18 cellular contexts compared by ENCODE assay signal in genomic region chr12:118680361-118680963, GRCh38.
DNase-seq lines count a peak whose midpoint lies in the region; ATAC-seq, FAIRE-seq and TF ChIP-seq lines count a peak whose summit lies in the region.
"Had no signal": no experiment of that assay in that cellular context is flagged by ENCODE, and none has a peak within 500 bp of the region (broad histone marks: within the 10 kb centered on the region; RNA-seq: fewer than 3 reads in every experiment).

No MANE protein-coding gene starts in this region.

- H4K5ac ChIP-seq in H1 (ENCODE audit: insufficient read length, low read depth, low read length), result no peak overlapping the region

- H3K27me3 ChIP-seq in H1 (replicated peaks in 1 of 4; ENCODE audit: control insufficient read depth in 3 of 4, extremely low read depth in 1 of 4, insufficient read depth in 3 of 4, low read length in 3 of 4), result no peaks in the 10 kb centered on the region
- no peaks in the 10 kb centered on the region for H3K27me3 ChIP-seq in small intestine (ENCODE audit: control insufficient read depth in 2 of 2, insufficient read depth in 2 of 2, low read length in 2 of 2)

- TF ChIP-seq EP300 in H1 (IDR thresholded peaks at IDR 0.05; ENCODE audit: borderline replicate concordance in 1 of 2, low read depth in 2 of 2, low read length in 2 of 2), result no peak

- TF ChIP-seq POLR2A in H1 (IDR thresholded peaks at IDR 0.05; ENCODE audit: control extremely low read depth in 1 of 2, low read depth in 2 of 2, low read length in 2 of 2), result no peak

- H3K4me3 ChIP-seq in H1 (ENCODE audit: extremely low read depth in 1 of 4, insufficient read depth in 2 of 4, low read depth in 3 of 4, low read length in 4 of 4), result no peak overlapping the region
- H3K4me3 ChIP-seq in small intestine (ENCODE audit: low read depth in 1 of 2, low read length in 2 of 2), result no peak overlapping the region
- H3K4me3 ChIP-seq: A549, lung, smooth muscle cell had no signal

- ATAC-seq in HG02798 (IDR thresholded peaks at IDR 0.05; ENCODE audit: poor library complexity, unreplicated experiment), result no peak
- ATAC-seq in SK-N-SH treated with all-trans-retinoic acid at 6 μM for 48 hours, result no peak
- ATAC-seq in HG03354 (IDR thresholded peaks at IDR 0.05; ENCODE audit: poor library complexity, severe bottlenecking, unreplicated experiment), result no peak
- ATAC-seq: HepG2 had no signal

- DNase-seq in NCI-H2171 treated with DMSO at 0.1 percent for 48 hours (lab: John Stamatoyannopoulos, UW), result peak; percentile 22
- DNase-seq in NCI-H2171 (lab: John Stamatoyannopoulos, UW), result no peak
- DNase-seq in NCI-H82 (lab: John Stamatoyannopoulos, UW), result peak; percentile 68
- peak in 1 of 2 experiments; percentile 44 for DNase-seq in H1 (ENCODE audit: low read depth in 1 of 2, low spot score in 2 of 2)
- DNase-seq in small intestine, result peak; percentile 48
- DNase-seq: activated CD8-positive, alpha-beta memory T cell treated with anti-CD3 and anti-CD28 coated beads for 24 hours; activated effector memory CD4-positive, alpha-beta T cell treated with Interleukin-2 at 50 U/mL for 16 hours; aorta; NCI-H1436 treated with DMSO at 0.1 percent for 48 hours; NCI-H774 had no signal

- POLR2A ChIA-PET in H1 (lab: Charles Lee; ENCODE audit: partially characterized antibody), result no interaction called here

- H2BK5ac ChIP-seq in H1 (ENCODE audit: low read depth, low read length), result no peak overlapping the region

- WGBS in H1 (ENCODE audit: extremely low coverage in 1 of 2, insufficient coverage in 1 of 2, insufficient read length in 1 of 2, insufficient replicate concordance in 2 of 2, low coverage in 1 of 2, low lambda C conversion rate in 2 of 2, missing lambda C conversion rate in 1 of 2), 2 experiments, result 70% methylated on average over 7 of the region's 7 CpGs; no CpG with 5 or more reads in 1 of the 2 experiments
- 19 to 26% (median 22%) methylated on average over 7 of the region's 7 CpGs for WGBS in small intestine, 3 donors

- TF ChIP-seq RAD21 in H1 (IDR thresholded peaks at IDR 0.05 in 1 of 2, conservative IDR thresholded peaks at IDR 0.05 in 1 of 2; ENCODE audit: low read depth in 2 of 2, low read length in 2 of 2), result no peak

- no peak overlapping the region for H3K9ac ChIP-seq in H1 (replicated peaks in 1 of 4; ENCODE audit: extremely low read depth in 1 of 4, low read depth in 3 of 4, low read length in 3 of 4)

- H3K14ac ChIP-seq in H1 (ENCODE audit: insufficient read length), result no peak overlapping the region

- peak overlapping the region; percentile 84; the same call in 1 of the 2 replicates for H2AFZ ChIP-seq in H1 (ENCODE audit: low read length)

- H3K9me3 ChIP-seq in H1 (ENCODE audit: insufficient read depth in 2 of 2, low read depth in 1 of 2, low read length in 1 of 2) (no peaks in the 10 kb centered on the region), small intestine (ENCODE audit: control insufficient read depth, low read depth) (no peaks in the 10 kb centered on the region)
- H3K9me3 ChIP-seq: A549 had no signal

- H2BK15ac ChIP-seq in H1 (ENCODE audit: low read length), result no peak overlapping the region

- no peaks in the 10 kb centered on the region for H4K20me1 ChIP-seq in H1 (replicated peaks in 1 of 2; ENCODE audit: control insufficient read depth in 1 of 2, insufficient read depth in 2 of 2, low read length in 2 of 2)

- H2BK120ac ChIP-seq in H1 (replicated peaks; ENCODE audit: low read depth, low read length), result no peak overlapping the region

- CTCF ChIA-PET in H1 (lab: Charles Lee; ENCODE audit: partially characterized antibody), result interaction anchor here (0.7 to 1.8 kb wide), 5 partner anchors 11 to 245 kb away, joined by 3 to 5 read pairs (median 4); no protein-coding TSS in a partner anchor

- H3K4ac ChIP-seq in H1 (replicated peaks; ENCODE audit: insufficient read length, low read depth, low read length), result no peak overlapping the region

- no peak overlapping the region for H3K4me2 ChIP-seq in H1 (ENCODE audit: insufficient read depth in 1 of 2, low read depth in 2 of 2, low read length in 2 of 2)
- H3K4me2 ChIP-seq: A549, smooth muscle cell had no signal

- no peak overlapping the region for H4K8ac ChIP-seq in H1 (ENCODE audit: extremely low read depth, insufficient read depth, low read length)

- no peak overlapping the region for H2AK5ac ChIP-seq in H1 (ENCODE audit: low read depth, low read length)

- 0 out of 2 replicates have a peak, but pooled peaks cover 2% of the 10 kb centered on the region for H3K23me2 ChIP-seq in H1 (ENCODE audit: low read depth, low read length)

- no peak overlapping the region for H3K23ac ChIP-seq in H1 (ENCODE audit: insufficient read length)

- H3K79me2 ChIP-seq in H1 (ENCODE audit: control insufficient read depth in 1 of 2, insufficient read depth in 2 of 2, low read length in 2 of 2), result no peaks in the 10 kb centered on the region

- H3K56ac ChIP-seq in H1 (replicated peaks; ENCODE audit: insufficient read length, low read depth, low read length), result no peak overlapping the region

- H3K18ac ChIP-seq in H1 (ENCODE audit: extremely low read depth, low read length), result no peak overlapping the region

- peak overlapping the region; percentile 55; the same call in 1 of the 2 replicates for H2BK12ac ChIP-seq in H1 (ENCODE audit: low read depth, low read length)

- FAIRE-seq in H1 (lab: Jason Lieb, UNC), result no peak
- no peak for FAIRE-seq in small intestine (lab: Jason Lieb, UNC)
- FAIRE-seq: A549, HepG2, TTC549 had no signal

- no peak overlapping the region for H2BK20ac ChIP-seq in H1 (ENCODE audit: low read length)

- no peaks in the 10 kb centered on the region for H3K36me3 ChIP-seq in H1 (ENCODE audit: control insufficient read depth in 2 of 4, insufficient read depth in 4 of 4, low read length in 3 of 4)
- no peaks in the 10 kb centered on the region for H3K36me3 ChIP-seq in small intestine (ENCODE audit: control insufficient read depth in 2 of 2, insufficient read depth in 2 of 2, low read length in 2 of 2)

- TF ChIP-seq CTCF in H1 (IDR thresholded peaks at IDR 0.05; ENCODE audit: control extremely low read depth in 1 of 3, insufficient read depth in 1 of 3, low read depth in 1 of 3, low read length in 3 of 3), result no peak

- no peaks in the 10 kb centered on the region for H3K79me1 ChIP-seq in H1 (ENCODE audit: low read depth, low read length)

- peak overlapping the region; percentile 10 for H4K91ac ChIP-seq in H1 (replicated peaks; ENCODE audit: insufficient read length, low read length)

- H3K27ac ChIP-seq in H1 (ENCODE audit: low read depth, low read length) (no peak overlapping the region), small intestine (ENCODE audit: low read depth in 1 of 2, low read length in 1 of 2) (no peak overlapping the region)
- H3K27ac ChIP-seq: A549 had no signal

- H3K4me1 ChIP-seq in H1 (replicated peaks in 1 of 4; ENCODE audit: control insufficient read depth in 3 of 4, insufficient read depth in 4 of 4, low read length in 3 of 4), result peaks cover 0 to 12% (median 7%) of the 10 kb centered on the region in 4 experiments; a peak in 4 of 7 replicates
- no peaks in the 10 kb centered on the region for H3K4me1 ChIP-seq in small intestine (ENCODE audit: control insufficient read depth in 2 of 2, insufficient read depth in 1 of 2, low read depth in 1 of 2, low read length in 1 of 2)
- H3K4me1 ChIP-seq: A549 had no signal

TF ChIP-seq in H1, 55 proteins besides CTCF, POLR2A, EP300 and RAD21 (continues in another document):
- TF ChIP-seq SIX5 (IDR thresholded peaks at IDR 0.05; ENCODE audit: low read depth, low read length), result no peak

TF ChIP-seq in SK-N-SH treated with all-trans-retinoic acid at 6 μM for 48 hours, 23 proteins besides CTCF, POLR2A, EP300 and RAD21:
- TF ChIP-seq TSHZ2 (CRISPR knock-in tag; IDR thresholded peaks at IDR 0.05) (no peak), CSDC2 (CRISPR knock-in tag; IDR thresholded peaks at IDR 0.05) (no peak), POU6F1 (CRISPR knock-in tag; IDR thresholded peaks at IDR 0.05; ENCODE audit: borderline replicate concordance, low read depth) (no peak), SNAI2 (CRISPR knock-in tag; IDR thresholded peaks at IDR 0.05) (no peak)
